8 cellular contexts compared by ENCODE assay signal in genomic region chr12:127083028-127083949, GRCh38.
DNase-seq lines count a peak whose midpoint lies in the region; ATAC-seq and TF ChIP-seq lines count a peak whose summit lies in the region.

No MANE protein-coding gene starts in this region.

- H4K8ac ChIP-seq in trophoblast cell (ENCODE audit: low read depth, low read length), result peak overlapping the region; percentile 19

- CTCF ChIA-PET in activated CD4-positive, alpha-beta memory T cell treated with anti-CD3 and anti-CD28 coated beads, Interleukin-2, amount 10 ng/mL, durations not matched to agents 7 days and 5 days (lab: Charles Lee), result interaction anchor here (2.0 kb wide), 1 partner anchor 26 kb away, joined by 5 read pairs; no protein-coding TSS in a partner anchor

- H3K4me1 ChIP-seq in trophoblast cell (ENCODE audit: control insufficient read depth in 1 of 2, insufficient read depth in 2 of 2, low read length in 2 of 2), result no peaks in the 10 kb centered on the region

- H2AFZ ChIP-seq in trophoblast cell (ENCODE audit: insufficient read depth, low read length, poor library complexity), result no peak overlapping the region

- peak overlapping the region; percentile 44 for H3K4me2 ChIP-seq in trophoblast cell (ENCODE audit: low read length)

- no peak overlapping the region for H3K27ac ChIP-seq in trophoblast cell (ENCODE audit: low read depth, low read length)

- H2AK5ac ChIP-seq in trophoblast cell (ENCODE audit: low read length), result no peak overlapping the region

- H4K12ac ChIP-seq in trophoblast cell (ENCODE audit: low read depth, low read length), result no peak overlapping the region

- no peak overlapping the region for H3K9ac ChIP-seq in trophoblast cell (ENCODE audit: low read length)

- no peak overlapping the region for H3K23ac ChIP-seq in trophoblast cell (ENCODE audit: low read length)

- peaks cover 13% of the 10 kb centered on the region for H3K4me1 Mint-ChIP-seq in activated CD4-positive, alpha-beta memory T cell treated with anti-CD3 and anti-CD28 coated beads, Interleukin-2, amount 10 ng/mL, durations not matched to agents 7 days and 5 days
- H3K4me1 Mint-ChIP-seq in nephron progenitor cell, result no peaks in the 10 kb centered on the region

- no peaks in the 10 kb centered on the region for H3K36me3 ChIP-seq in trophoblast cell (ENCODE audit: control insufficient read depth in 1 of 2, insufficient read depth in 2 of 2, low read length in 2 of 2)

- ATAC-seq in GM19035 (IDR thresholded peaks at IDR 0.05; ENCODE audit: unreplicated experiment) (peak; percentile 94), HG03103 (IDR thresholded peaks at IDR 0.05; ENCODE audit: low read depth, unreplicated experiment) (peak; percentile 98)

- H4K91ac ChIP-seq in trophoblast cell (ENCODE audit: low read depth, low read length), result no peak overlapping the region

- H3K27me3 Mint-ChIP-seq in activated CD4-positive, alpha-beta memory T cell treated with anti-CD3 and anti-CD28 coated beads, Interleukin-2, amount 10 ng/mL, durations not matched to agents 7 days and 5 days, result peaks cover 3% of the 10 kb centered on the region
- peaks cover 13% of the 10 kb centered on the region for H3K27me3 Mint-ChIP-seq in nephron progenitor cell (ENCODE audit: low read depth, poor library complexity)

- no peaks in the 10 kb centered on the region for H3K36me3 Mint-ChIP-seq in activated CD4-positive, alpha-beta memory T cell treated with anti-CD3 and anti-CD28 coated beads, Interleukin-2, amount 10 ng/mL, durations not matched to agents 7 days and 5 days (ENCODE audit: low read depth)
- H3K36me3 Mint-ChIP-seq in nephron progenitor cell (ENCODE audit: low read depth), result no peaks in the 10 kb centered on the region

- H3K27me3 ChIP-seq in trophoblast cell (ENCODE audit: insufficient read depth, low read length), result no peaks in the 10 kb centered on the region

- no peak overlapping the region for H3K4me3 ChIP-seq in trophoblast cell (ENCODE audit: low read depth, low read length)

- H3K79me2 ChIP-seq in trophoblast cell (ENCODE audit: control insufficient read depth, insufficient read depth, low read length, poor library complexity), result no peaks in the 10 kb centered on the region

- no CpG with 5 or more reads among the region's 6 CpGs for WGBS in trophoblast cell (ENCODE audit: extremely low coverage, insufficient coverage, insufficient read length)

- no peak overlapping the region for H2BK12ac ChIP-seq in trophoblast cell (ENCODE audit: low read length)

- POLR2A ChIA-PET in activated CD4-positive, alpha-beta memory T cell treated with anti-CD3 and anti-CD28 coated beads, Interleukin-2, amount 10 ng/mL, durations not matched to agents 7 days and 5 days (lab: Charles Lee), result interaction anchor here (0.6 to 1.0 kb wide), 2 partner anchors 10 to 79 kb away, joined by 3 read pairs; no protein-coding TSS in a partner anchor

- H3K79me1 ChIP-seq in trophoblast cell (ENCODE audit: low read length), result no peaks in the 10 kb centered on the region

- no peak overlapping the region for H3K14ac ChIP-seq in trophoblast cell (ENCODE audit: low read length)

- no peak overlapping the region for H3K18ac ChIP-seq in trophoblast cell (ENCODE audit: low read length)

- H2BK120ac ChIP-seq in trophoblast cell (ENCODE audit: insufficient read depth, low read length, poor library complexity), result no peak overlapping the region

- H3K9me3 Mint-ChIP-seq in activated CD4-positive, alpha-beta memory T cell treated with anti-CD3 and anti-CD28 coated beads, Interleukin-2, amount 10 ng/mL, durations not matched to agents 7 days and 5 days, result peaks cover 2% of the 10 kb centered on the region
- H3K9me3 Mint-ChIP-seq in nephron progenitor cell, result no peaks in the 10 kb centered on the region

- peak; percentile 70 for DNase-seq in COR-L47 (lab: John Stamatoyannopoulos, UW)
- peak; percentile 54 for DNase-seq in NCI-H2081 treated with DMSO at 0.1 percent for 48 hours (lab: John Stamatoyannopoulos, UW)
- DNase-seq in activated CD4-positive, alpha-beta memory T cell treated with anti-CD3 and anti-CD28 coated beads, Interleukin-2, amount 10 ng/mL, durations not matched to agents 7 days and 5 days, result peak; percentile 24
- peak; percentile 59 for DNase-seq in foreskin melanocyte
- peak in 1 of 2 donors; percentile 61 for DNase-seq in trophoblast cell
- DNase-seq in nephron progenitor cell, result no peak

- H3K9me3 ChIP-seq in trophoblast cell (ENCODE audit: insufficient read depth, low read depth, low read length), result no peaks in the 10 kb centered on the region

- H3K27ac Mint-ChIP-seq in activated CD4-positive, alpha-beta memory T cell treated with anti-CD3 and anti-CD28 coated beads, Interleukin-2, amount 10 ng/mL, durations not matched to agents 7 days and 5 days, result peak overlapping the region; percentile 45
- no peak overlapping the region for H3K27ac Mint-ChIP-seq in nephron progenitor cell

- no peak for TF ChIP-seq CTCF in nephron progenitor cell (IDR thresholded peaks at IDR 0.05)

- no peak overlapping the region for H2BK5ac ChIP-seq in trophoblast cell (ENCODE audit: low read depth, low read length, poor library complexity)

- no peak overlapping the region for H3K4ac ChIP-seq in trophoblast cell (ENCODE audit: low read depth, low read length)

- H3K4me3 Mint-ChIP-seq in activated CD4-positive, alpha-beta memory T cell treated with anti-CD3 and anti-CD28 coated beads, Interleukin-2, amount 10 ng/mL, durations not matched to agents 7 days and 5 days, result peak overlapping the region; percentile 71
- no peak overlapping the region for H3K4me3 Mint-ChIP-seq in nephron progenitor cell
